ENCODE assay signal across 8 cellular contexts in genomic region chr17:67475161-67475887, GRCh38.
DNase-seq lines count a peak whose midpoint lies in the region; ATAC-seq, FAIRE-seq and TF ChIP-seq lines count a peak whose summit lies in the region.

No MANE protein-coding gene starts in this region.

- no TSS peak for BruUV-seq in mammary epithelial cell (replicated peaks; lab: Mats Ljungman, UMichigan)

- H3K4me3 ChIP-seq in mammary epithelial cell (replicated peaks in 1 of 3; ENCODE audit: insufficient read depth in 1 of 3, low read depth in 2 of 3, low read length in 3 of 3) (no peak overlapping the region), keratinocyte (ENCODE audit: control insufficient read depth in 2 of 3, extremely low read depth in 1 of 3, insufficient read depth in 2 of 3, low read depth in 1 of 3, low read length in 3 of 3) (no peak overlapping the region)

- no peaks in the 10 kb centered on the region for H3K36me3 ChIP-seq in mammary epithelial cell (ENCODE audit: insufficient read depth, low read length)
- no peaks in the 10 kb centered on the region for H3K36me3 ChIP-seq in keratinocyte (ENCODE audit: control insufficient read depth in 2 of 2, extremely low read depth in 1 of 2, insufficient read depth in 2 of 2, low read length in 2 of 2)

- DNase-seq in DMS 273 (lab: John Stamatoyannopoulos, UW; ENCODE audit: unreplicated experiment) = peak; percentile 94
- peak; percentile 87 for DNase-seq in NCI-H2227 treated with DMSO at 0.1 percent for 48 hours (lab: John Stamatoyannopoulos, UW)
- DNase-seq in activated CD4-positive, CD25-positive, alpha-beta regulatory T cell (lab: John Stamatoyannopoulos, UW) = peak; percentile 53 to 73 (median 72)
- DNase-seq in mammary epithelial cell = peak; percentile 64
- peak; percentile 23 for DNase-seq in keratinocyte (ENCODE audit: low read depth, low spot score)
- peak; percentile 63 to 74 for DNase-seq in stimulated activated CD4-positive, alpha-beta T cell treated with anti-CD3 and anti-CD28 coated beads, Interleukin-1b, Interleukin-23, amount 100 ng/mL, for 1 hour (ENCODE audit: low read depth in 2 of 2)

- ATAC-seq in HG02852 (IDR thresholded peaks at IDR 0.05; ENCODE audit: unreplicated experiment) = peak; percentile 57
- no peak for ATAC-seq in GM18519 (IDR thresholded peaks at IDR 0.05; ENCODE audit: low FRiP score, unreplicated experiment)

- H3K27ac ChIP-seq in mammary epithelial cell (ENCODE audit: insufficient read depth, low read depth, low read length) (no peak overlapping the region), keratinocyte (ENCODE audit: control insufficient read depth, insufficient read depth, low read length) (peak overlapping the region; percentile 31)

- WGBS in mammary epithelial cell (ENCODE audit: low coverage, missing lambda C conversion rate) = 18% methylated on average over 18 of the region's 21 CpGs

- H3K9me3 ChIP-seq in mammary epithelial cell (replicated peaks; ENCODE audit: insufficient read depth, low read length) (no peaks in the 10 kb centered on the region), keratinocyte (ENCODE audit: control insufficient read depth, low read depth, low read length) (no peaks in the 10 kb centered on the region)

- TF ChIP-seq CTCF in mammary epithelial cell (conservative IDR thresholded peaks at IDR 0.05 in 1 of 2, IDR thresholded peaks at IDR 0.05 in 1 of 2; ENCODE audit: extremely low read depth in 1 of 2, insufficient read depth in 1 of 2, low read depth in 1 of 2, low read length in 2 of 2) = peak; percentile 99
- TF ChIP-seq CTCF in keratinocyte (optimal IDR thresholded peaks at IDR 0.05 in 1 of 3, IDR thresholded peaks at IDR 0.05 in 1 of 3, conservative IDR thresholded peaks at IDR 0.05 in 1 of 3; ENCODE audit: extremely low read depth in 1 of 3, insufficient read depth in 2 of 3, low read length in 3 of 3) = peak; percentile 95 to 100 (median 99)

- H3K27me3 ChIP-seq in mammary epithelial cell (ENCODE audit: insufficient read depth, low read length) (no peaks in the 10 kb centered on the region), keratinocyte (ENCODE audit: control insufficient read depth, extremely low read depth, insufficient read depth, low read length) (no peaks in the 10 kb centered on the region)

- in situ Hi-C loops in mammary epithelial cell (cut with MboI; ENCODE audit: low sequenced_read_pairs in 2 of 2) = no loop called here

- peaks cover 24% of the 10 kb centered on the region for H3K4me1 ChIP-seq in mammary epithelial cell (ENCODE audit: insufficient read depth, low read length)
- peaks cover 19% of the 10 kb centered on the region for H3K4me1 ChIP-seq in keratinocyte (ENCODE audit: control insufficient read depth, extremely low read depth, insufficient read depth, low read length)

- peak; percentile 90 for FAIRE-seq in keratinocyte (lab: Jason Lieb, UNC)

- no peaks in the 10 kb centered on the region for H3K9me1 ChIP-seq in keratinocyte (ENCODE audit: control insufficient read depth, extremely low read depth, insufficient read depth, low read length)

- H3K79me2 ChIP-seq in mammary epithelial cell (ENCODE audit: insufficient read depth, low read length) (peaks cover 53% of the 10 kb centered on the region), keratinocyte (ENCODE audit: control insufficient read depth, insufficient read depth, low read length) (peaks cover 10% of the 10 kb centered on the region)

- CTCF ChIA-PET in mammary epithelial cell (lab: Charles Lee; ENCODE audit: low non-redundant PET) = interaction anchor here (0.5 to 1.0 kb wide), 8 partner anchors 28 to 1571 kb away, joined by 3 to 6 read pairs (median 4); no protein-coding TSS in a partner anchor

- H4K20me1 ChIP-seq in mammary epithelial cell (ENCODE audit: insufficient read depth, low read length) (no peaks in the 10 kb centered on the region), keratinocyte (ENCODE audit: control insufficient read depth, extremely low read depth, insufficient read depth, low read length) (no peaks in the 10 kb centered on the region)

- H2AFZ ChIP-seq in mammary epithelial cell (ENCODE audit: low read depth, low read length) (peak overlapping the region; percentile 76), keratinocyte (ENCODE audit: control insufficient read depth, low read length) (no peak overlapping the region)

- dilution Hi-C loops in mammary epithelial cell (cut with HindIII; ENCODE audit: low sequenced_read_pairs) = no loop called here
- dilution Hi-C loops in keratinocyte (cut with MboI; ENCODE audit: extremely low pct_ligation_motif_present, low sequenced_read_pairs) = no loop called here

- peak overlapping the region; percentile 23 for H3K4me2 ChIP-seq in mammary epithelial cell (ENCODE audit: insufficient read depth, low read depth, low read length)
- H3K4me2 ChIP-seq in keratinocyte (ENCODE audit: control insufficient read depth, extremely low read depth, insufficient read depth, low read depth, low read length) = no peak overlapping the region

- no peak overlapping the region for H3K9ac ChIP-seq in mammary epithelial cell (ENCODE audit: insufficient read depth, low read length)
- H3K9ac ChIP-seq in keratinocyte (ENCODE audit: control insufficient read depth, extremely low read depth, insufficient read depth, low read length) = no peak overlapping the region

- intact Hi-C loops in mammary epithelial cell (cut with micrococcal nuclease) = loop anchor here (1.0 to 10.0 kb wide), 6 partner anchors 53 to 214 kb away; no protein-coding TSS in a partner anchor

Comparison
In these comparisons a context has a peak if more than half of its experiments do, and no peak if none do; other contexts are left out.
1. DNase-seq: peak in every context shown above with its lines; median percentile 94 in DMS 273; 87 in NCI-H2227 treated with DMSO at 0.1 percent for 48 hours; 72 in activated CD4-positive, CD25-positive, alpha-beta regulatory T cell; 68 in stimulated activated CD4-positive, alpha-beta T cell treated with anti-CD3 and anti-CD28 coated beads, Interleukin-1b, Interleukin-23, amount 100 ng/mL, for 1 hour; 64 in mammary epithelial cell; 23 in keratinocyte.